Comparison of ENCODE assay signal across 8 cellular contexts in the genomic region with DNA sequence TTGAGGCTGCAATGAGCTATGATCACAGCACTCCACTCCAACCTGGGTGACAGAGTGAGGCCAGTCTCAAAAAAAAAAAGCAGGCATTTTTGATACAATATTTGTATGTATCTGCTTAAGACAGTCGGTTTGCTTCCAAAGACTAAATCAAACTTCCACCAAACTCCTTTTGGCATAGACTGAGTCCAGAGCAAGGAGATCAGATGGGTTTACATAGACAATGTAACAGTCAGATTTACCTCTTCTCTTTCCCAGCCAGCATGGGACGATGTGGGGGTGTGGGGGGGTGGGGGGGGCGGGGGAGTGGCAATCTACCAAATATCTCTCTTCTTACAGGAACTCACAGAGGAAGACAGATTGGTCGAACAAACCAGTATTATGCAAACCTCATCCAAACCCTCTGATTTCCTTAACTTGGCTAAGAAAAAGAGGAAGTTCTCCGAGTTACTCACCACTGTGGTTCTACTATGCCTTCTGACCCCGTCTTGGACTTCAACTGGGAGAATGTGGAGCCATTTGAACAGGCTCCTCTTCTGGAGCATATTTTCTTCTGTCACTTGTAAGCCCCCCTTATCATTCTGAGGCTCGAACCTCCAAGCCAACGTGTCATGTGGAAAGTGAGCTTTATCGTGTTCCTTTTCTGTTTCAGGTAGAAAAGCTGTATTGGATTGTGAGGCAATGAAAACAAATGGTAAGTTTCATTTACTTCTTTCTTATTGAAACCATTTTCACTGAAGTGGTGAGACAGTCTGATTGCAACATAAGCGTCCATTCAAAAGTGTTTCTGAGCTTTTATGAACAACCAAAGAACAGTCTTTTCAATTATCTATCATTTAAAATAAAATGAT. TPM values are rescaled to one million over a fixed set of nuclear protein-coding genes. Genes with fewer than 3 reads are reported as not detected.
DNase-seq lines count a peak whose midpoint lies in the region; ATAC-seq and TF ChIP-seq lines count a peak whose summit lies in the region.

A gene with protein sequence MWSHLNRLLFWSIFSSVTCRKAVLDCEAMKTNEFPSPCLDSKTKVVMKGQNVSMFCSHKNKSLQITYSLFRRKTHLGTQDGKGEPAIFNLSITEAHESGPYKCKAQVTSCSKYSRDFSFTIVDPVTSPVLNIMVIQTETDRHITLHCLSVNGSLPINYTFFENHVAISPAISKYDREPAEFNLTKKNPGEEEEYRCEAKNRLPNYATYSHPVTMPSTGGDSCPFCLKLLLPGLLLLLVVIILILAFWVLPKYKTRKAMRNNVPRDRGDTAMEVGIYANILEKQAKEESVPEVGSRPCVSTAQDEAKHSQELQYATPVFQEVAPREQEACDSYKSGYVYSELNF (plus strand): TSS at position 451 of the 848 bp plus-strand sequence. CDS start 54 bp downstream, at position 505.

- no peaks in the 10 kb centered on the region for H3K9me3 Mint-ChIP-seq in activated naive CD4-positive, alpha-beta T cell treated with anti-CD3 and anti-CD28 coated beads, Interleukin-2, amount 10 ng/mL, durations not matched to agents 7 days and 5 days

- ATAC-seq in esophagus mucosa: peak; percentile 88

- no peaks in the 10 kb centered on the region for H3K9me3 ChIP-seq in ovary

- no peaks in the 10 kb centered on the region for H3K36me3 ChIP-seq in ovary

- no peaks in the 10 kb centered on the region for H3K36me3 Mint-ChIP-seq in activated naive CD4-positive, alpha-beta T cell treated with anti-CD3 and anti-CD28 coated beads, Interleukin-2, amount 10 ng/mL, durations not matched to agents 7 days and 5 days

- DNase-seq in activated naive CD4-positive, alpha-beta T cell treated with anti-CD3 and anti-CD28 coated beads, Interleukin-2, amount 10 ng/mL, durations not matched to agents 7 days and 5 days: no peak
- DNase-seq in activated naive CD4-positive, alpha-beta T cell treated with anti-CD3 and anti-CD28 coated beads, Interleukin-2, amount 50 U/mL, for 16 hours: no peak
- DNase-seq in RPMI7951 (ENCODE audit: low read depth) (peak; percentile 91), ovary (peak in 2 of 5 donors; percentile 13 to 51), retina (no peak), NCI-H2107 treated with DMSO at 0.1 percent for 48 hours (lab: John Stamatoyannopoulos, UW; ENCODE audit: unreplicated experiment) (no peak), HuH-7 (ENCODE audit: low spot score) (no peak)

- H3K4me1 ChIP-seq in ovary (ENCODE audit: insufficient read depth): no peaks in the 10 kb centered on the region

- intact Hi-C loops in ovary (cut with DNase I): loop anchor here in 1 of 4 donors (10.0 kb wide), 1 partner anchor 1206 kb away; no protein-coding TSS in a partner anchor

- CTCF ChIA-PET in activated naive CD4-positive, alpha-beta T cell treated with anti-CD3 and anti-CD28 coated beads, Interleukin-2, amount 10 ng/mL, durations not matched to agents 7 days and 5 days (lab: Charles Lee): interaction anchor here (0.7 to 1.3 kb wide), 4 partner anchors 29 to 200 kb away, joined by 3 read pairs; no protein-coding TSS in a partner anchor

- no peak within 1 kb of the TSS for H3K27ac ChIP-seq in ovary

- WGBS in ovary, 3 donors: 14 to 22% (median 22%) methylated on average over 10 of the region's 10 CpGs

- TF ChIP-seq CTCF in ovary (IDR thresholded peaks at IDR 0.05): no peak

- no peaks in the 10 kb centered on the region for H3K27me3 ChIP-seq in ovary

- H3K4me3 ChIP-seq in ovary: no peak within 1 kb of the TSS

- no peak within 1 kb of the TSS for H3K4me3 Mint-ChIP-seq in activated naive CD4-positive, alpha-beta T cell treated with anti-CD3 and anti-CD28 coated beads, Interleukin-2, amount 10 ng/mL, durations not matched to agents 7 days and 5 days

- TF ChIP-seq POLR2A in ovary (IDR thresholded peaks at IDR 0.05): no peak

- peaks cover 15% of the 10 kb centered on the region for H3K4me1 Mint-ChIP-seq in activated naive CD4-positive, alpha-beta T cell treated with anti-CD3 and anti-CD28 coated beads, Interleukin-2, amount 10 ng/mL, durations not matched to agents 7 days and 5 days

- peak; percentile 27 for TF ChIP-seq EP300 in ovary (IDR thresholded peaks at IDR 0.05)

- peak within 1 kb of the TSS; percentile 46 for H3K27ac Mint-ChIP-seq in activated naive CD4-positive, alpha-beta T cell treated with anti-CD3 and anti-CD28 coated beads, Interleukin-2, amount 10 ng/mL, durations not matched to agents 7 days and 5 days

- H3K27me3 Mint-ChIP-seq in activated naive CD4-positive, alpha-beta T cell treated with anti-CD3 and anti-CD28 coated beads, Interleukin-2, amount 10 ng/mL, durations not matched to agents 7 days and 5 days: peaks cover 6% of the 10 kb centered on the region

RNA-seq across cellular contexts. Expression of the gene that starts here (rescaled TPM):
- total RNA-seq in RPMI7951 (2014; rRNA removed; shearing (Covaris generic)): 21.6 and 23.7 TPM in 2 replicates
- total RNA-seq in esophagus mucosa (3.5 TPM), ovary (10 to 100 TPM in 1 of 7 donors, 1 to 10 TPM in 6; 2.3 to 16.4 (median 6.8) TPM)
- 10 to 100 TPM in 1 of 2 donors, 1 to 10 TPM in 1; 2.0 to 13.1 TPM for polyA plus RNA-seq in ovary
